Comparison of ENCODE assay signal across 13 cellular contexts in the genomic region with DNA sequence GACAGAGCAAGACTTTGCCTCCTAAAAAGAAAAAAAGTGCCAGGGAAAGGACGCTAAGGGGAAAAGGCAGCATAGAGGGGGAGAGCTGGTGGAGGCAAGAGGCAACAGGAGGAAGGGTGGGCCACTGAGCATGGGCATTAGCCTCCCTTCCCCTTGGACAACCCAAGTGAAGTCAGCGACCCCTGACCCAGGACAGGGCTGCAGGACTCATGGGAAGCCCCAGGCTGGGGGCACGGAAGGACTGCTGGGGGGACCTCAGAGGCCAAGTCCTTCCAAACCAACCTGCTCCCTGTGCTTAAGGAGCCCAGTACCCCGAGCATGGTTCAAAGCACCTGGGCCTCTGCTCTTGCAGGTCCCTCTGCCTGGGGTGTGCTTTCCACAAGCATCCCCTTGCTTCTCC. TPM values are rescaled to one million over a fixed set of nuclear protein-coding genes. Genes with fewer than 3 reads are reported as not detected.
"Had no signal": no experiment of that assay in that cellular context is flagged by ENCODE, and none has a peak within 500 bp of the region (broad histone marks: within the 10 kb centered on the region; RNA-seq: fewer than 3 reads in every experiment).

No MANE protein-coding gene starts in this region.

- DNase-seq: activated CD4-positive, alpha-beta T cell treated with anti-CD3 and anti-CD28 coated beads, Interleukin-2, amount 10 ng/mL, durations not matched to agents 7 days and 5 days; activated naive CD4-positive, alpha-beta T cell; activated T-cell treated with anti-CD3 and anti-CD28 coated beads for 4 hours; anterior cingulate cortex; left lung; pancreas; stimulated activated CD4-positive, alpha-beta T cell treated with anti-CD3 and anti-CD28 coated beads, Interleukin-4, amount 100 ng/mL, for 1 hour; stimulated activated naive CD4-positive, alpha-beta T cell had no signal

- H3K27me3 ChIP-seq: breast epithelium, esophagus muscularis mucosa, left lung, pancreas, SJSA1 had no signal

- H3K36me3 ChIP-seq: breast epithelium, esophagus muscularis mucosa, left lung, pancreas, SJSA1 had no signal

- H3K4me1 ChIP-seq: breast epithelium, SJSA1 had no signal

- H3K27ac ChIP-seq: SJSA1 had no signal

- H3K9me3 ChIP-seq: breast epithelium, esophagus muscularis mucosa, left lung, pancreas, SJSA1 had no signal

- FAIRE-seq: colon, keratinocyte, pancreas had no signal

- H3K4me3 ChIP-seq: breast epithelium, esophagus muscularis mucosa, left lung, pancreas, SJSA1 had no signal

RNA-seq across cellular contexts. Expression of a gene that starts 27.5 kb away (rescaled TPM):
- total RNA-seq: activated CD4-positive, alpha-beta T cell treated with anti-CD3 and anti-CD28 coated beads, Interleukin-2, amount 10 ng/mL, durations not matched to agents 7 days and 5 days; SJSA1 had no signal
- polyA plus RNA-seq: keratinocyte had no signal
